Comparison of ENCODE assay signal across 1 cellular context in genomic region chr3:24493951-24494615, GRCh38.
TF ChIP-seq lines count a peak whose summit lies in the region.

No MANE protein-coding gene starts in this region.

TF ChIP-seq in HepG2, 621 proteins besides CTCF, POLR2A, EP300 and RAD21 (continued from another document and continues in another):
- TF ChIP-seq, protein P1, sequence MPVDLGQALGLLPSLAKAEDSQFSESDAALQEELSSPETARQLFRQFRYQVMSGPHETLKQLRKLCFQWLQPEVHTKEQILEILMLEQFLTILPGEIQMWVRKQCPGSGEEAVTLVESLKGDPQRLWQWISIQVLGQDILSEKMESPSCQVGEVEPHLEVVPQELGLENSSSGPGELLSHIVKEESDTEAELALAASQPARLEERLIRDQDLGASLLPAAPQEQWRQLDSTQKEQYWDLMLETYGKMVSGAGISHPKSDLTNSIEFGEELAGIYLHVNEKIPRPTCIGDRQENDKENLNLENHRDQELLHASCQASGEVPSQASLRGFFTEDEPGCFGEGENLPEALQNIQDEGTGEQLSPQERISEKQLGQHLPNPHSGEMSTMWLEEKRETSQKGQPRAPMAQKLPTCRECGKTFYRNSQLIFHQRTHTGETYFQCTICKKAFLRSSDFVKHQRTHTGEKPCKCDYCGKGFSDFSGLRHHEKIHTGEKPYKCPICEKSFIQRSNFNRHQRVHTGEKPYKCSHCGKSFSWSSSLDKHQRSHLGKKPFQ (CRISPR knock-in tag; IDR thresholded peaks at IDR 0.05; ENCODE audit: insufficient replicate concordance), result peak; percentile 45
- TF ChIP-seq ARHGAP35 (CRISPR knock-in tag; IDR thresholded peaks at IDR 0.05; ENCODE audit: borderline replicate concordance) (0 out of 2 replicates have a peak, but pooled peaks have one; percentile 60), FOXC1 (CRISPR knock-in tag; IDR thresholded peaks at IDR 0.05; ENCODE audit: borderline replicate concordance) (peak; percentile 39; the same call in 1 of the 2 replicates), RBM22 (optimal IDR thresholded peaks at IDR 0.05; ENCODE audit: low read length) (peak; percentile 17), SSRP1 (CRISPR knock-in tag; IDR thresholded peaks at IDR 0.05) (no peak), TFDP2 (CRISPR knock-in tag; IDR thresholded peaks at IDR 0.05) (peak; percentile 9; the same call in 1 of the 2 replicates), ZNF205 (CRISPR knock-in tag; IDR thresholded peaks at IDR 0.05) (peak; percentile 68; the same call in 1 of the 2 replicates), ZMYM2 (CRISPR knock-in tag; IDR thresholded peaks at IDR 0.05) (0 out of 2 replicates have a peak, but pooled peaks have one; percentile 12), ZNF343 (CRISPR knock-in tag; IDR thresholded peaks at IDR 0.05) (no peak), GABPB1 (CRISPR knock-in tag; IDR thresholded peaks at IDR 0.05) (peak; percentile 33; the same call in 1 of the 2 replicates), ZNF800 (CRISPR knock-in tag; IDR thresholded peaks at IDR 0.05) (0 out of 2 replicates have a peak, but pooled peaks have one; percentile 65), ZNF766 (CRISPR knock-in tag; IDR thresholded peaks at IDR 0.05; ENCODE audit: borderline replicate concordance) (no peak; the same call in 1 of the 2 replicates), KMT2A (CRISPR knock-in tag; IDR thresholded peaks at IDR 0.05) (peak; percentile 88), ZNF292 (CRISPR knock-in tag; IDR thresholded peaks at IDR 0.05; ENCODE audit: borderline replicate concordance, low read depth) (peak; percentile 82; the same call in 1 of the 2 replicates), ZNF781 (CRISPR knock-in tag; IDR thresholded peaks at IDR 0.05; ENCODE audit: borderline replicate concordance, not compliant biosample characterization) (no peak), HOXD1 (CRISPR knock-in tag; IDR thresholded peaks at IDR 0.05) (peak; percentile 32; the same call in 1 of the 2 replicates), ZNF740 (CRISPR knock-in tag; IDR thresholded peaks at IDR 0.05) (peak; percentile 24; the same call in 1 of the 2 replicates), ZNF414 (CRISPR knock-in tag; IDR thresholded peaks at IDR 0.05) (peak; percentile 64; the same call in 1 of the 2 replicates), SMARCE1 (IDR thresholded peaks at IDR 0.05; ENCODE audit: borderline replicate concordance) (no peak), ZFY (CRISPR knock-in tag; IDR thresholded peaks at IDR 0.05) (no peak), TAF1 (CRISPR knock-in tag; IDR thresholded peaks at IDR 0.05) (peak; percentile 39; the same call in 1 of the 2 replicates), ZNF557 (CRISPR knock-in tag; IDR thresholded peaks at IDR 0.05) (no peak), ZBTB1 (CRISPR knock-in tag; IDR thresholded peaks at IDR 0.05; ENCODE audit: borderline replicate concordance) (no peak), SYNCRIP (IDR thresholded peaks at IDR 0.05; ENCODE audit: insufficient read depth, low read depth, low read length) (no peak), ARNTL (CRISPR knock-in tag; IDR thresholded peaks at IDR 0.05) (no peak), KDM5A (IDR thresholded peaks at IDR 0.05; ENCODE audit: borderline replicate concordance, low read length) (0 out of 2 replicates have a peak, but pooled peaks have one; percentile 5), CREM (IDR thresholded peaks at IDR 0.05) (0 out of 2 replicates have a peak, but pooled peaks have one; percentile 36), CREM (CRISPR knock-in tag; IDR thresholded peaks at IDR 0.05) (no peak), PCBP1 (IDR thresholded peaks at IDR 0.05; ENCODE audit: borderline replicate concordance, low read depth, low read length) (0 out of 2 replicates have a peak, but pooled peaks have one; percentile 40), ESRRA (CRISPR knock-in tag; IDR thresholded peaks at IDR 0.05; ENCODE audit: low read depth) (0 out of 2 replicates have a peak, but pooled peaks have one; percentile 18), HMGXB3 (CRISPR knock-in tag; IDR thresholded peaks at IDR 0.05; ENCODE audit: borderline replicate concordance) (no peak), ZGPAT (CRISPR knock-in tag; IDR thresholded peaks at IDR 0.05) (peak; percentile 21; the same call in 1 of the 2 replicates), ZNF75D (CRISPR knock-in tag; IDR thresholded peaks at IDR 0.05; ENCODE audit: borderline replicate concordance) (no peak)
- TF ChIP-seq, protein P2, sequence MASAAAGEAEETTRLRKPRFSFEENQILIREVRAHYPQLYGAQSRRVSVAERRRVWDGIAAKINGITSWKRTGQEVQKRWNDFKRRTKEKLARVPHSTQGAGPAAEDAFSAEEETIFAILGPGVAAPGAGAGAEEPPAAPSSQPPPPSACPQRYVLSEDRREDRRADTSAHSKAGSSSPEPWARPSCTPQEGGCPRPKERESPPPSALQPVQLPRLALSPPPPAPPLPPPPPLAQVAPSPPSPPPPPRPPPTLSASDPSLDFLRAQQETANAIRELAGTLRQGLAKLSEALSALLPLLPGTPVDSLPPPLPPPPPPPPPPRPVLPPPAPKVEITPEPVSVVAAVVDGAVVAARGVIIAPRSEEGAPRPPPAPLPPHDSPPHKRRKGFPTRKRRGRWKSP (CRISPR knock-in tag; IDR thresholded peaks at IDR 0.05), result peak; percentile 24; the same call in 1 of the 2 replicates
- TF ChIP-seq, protein P3, sequence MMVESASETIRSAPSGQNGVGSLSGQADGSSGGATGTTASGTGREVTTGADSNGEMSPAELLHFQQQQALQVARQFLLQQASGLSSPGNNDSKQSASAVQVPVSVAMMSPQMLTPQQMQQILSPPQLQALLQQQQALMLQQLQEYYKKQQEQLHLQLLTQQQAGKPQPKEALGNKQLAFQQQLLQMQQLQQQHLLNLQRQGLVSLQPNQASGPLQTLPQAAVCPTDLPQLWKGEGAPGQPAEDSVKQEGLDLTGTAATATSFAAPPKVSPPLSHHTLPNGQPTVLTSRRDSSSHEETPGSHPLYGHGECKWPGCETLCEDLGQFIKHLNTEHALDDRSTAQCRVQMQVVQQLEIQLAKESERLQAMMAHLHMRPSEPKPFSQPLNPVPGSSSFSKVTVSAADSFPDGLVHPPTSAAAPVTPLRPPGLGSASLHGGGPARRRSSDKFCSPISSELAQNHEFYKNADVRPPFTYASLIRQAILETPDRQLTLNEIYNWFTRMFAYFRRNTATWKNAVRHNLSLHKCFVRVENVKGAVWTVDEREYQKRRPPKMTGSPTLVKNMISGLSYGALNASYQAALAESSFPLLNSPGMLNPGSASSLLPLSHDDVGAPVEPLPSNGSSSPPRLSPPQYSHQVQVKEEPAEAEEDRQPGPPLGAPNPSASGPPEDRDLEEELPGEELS (CRISPR knock-in tag; IDR thresholded peaks at IDR 0.05), result no peak
- TF ChIP-seq, protein P4, sequence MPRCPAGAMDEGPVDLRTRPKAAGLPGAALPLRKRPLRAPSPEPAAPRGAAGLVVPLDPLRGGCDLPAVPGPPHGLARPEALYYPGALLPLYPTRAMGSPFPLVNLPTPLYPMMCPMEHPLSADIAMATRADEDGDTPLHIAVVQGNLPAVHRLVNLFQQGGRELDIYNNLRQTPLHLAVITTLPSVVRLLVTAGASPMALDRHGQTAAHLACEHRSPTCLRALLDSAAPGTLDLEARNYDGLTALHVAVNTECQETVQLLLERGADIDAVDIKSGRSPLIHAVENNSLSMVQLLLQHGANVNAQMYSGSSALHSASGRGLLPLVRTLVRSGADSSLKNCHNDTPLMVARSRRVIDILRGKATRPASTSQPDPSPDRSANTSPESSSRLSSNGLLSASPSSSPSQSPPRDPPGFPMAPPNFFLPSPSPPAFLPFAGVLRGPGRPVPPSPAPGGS (CRISPR knock-in tag; IDR thresholded peaks at IDR 0.05), result peak; percentile 9; the same call in 1 of the 2 replicates
- TF ChIP-seq, protein P5, sequence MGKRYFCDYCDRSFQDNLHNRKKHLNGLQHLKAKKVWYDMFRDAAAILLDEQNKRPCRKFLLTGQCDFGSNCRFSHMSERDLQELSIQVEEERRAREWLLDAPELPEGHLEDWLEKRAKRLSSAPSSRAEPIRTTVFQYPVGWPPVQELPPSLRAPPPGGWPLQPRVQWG (CRISPR knock-in tag; IDR thresholded peaks at IDR 0.05; ENCODE audit: borderline replicate concordance, low read depth), result no peak
- TF ChIP-seq, protein P6, sequence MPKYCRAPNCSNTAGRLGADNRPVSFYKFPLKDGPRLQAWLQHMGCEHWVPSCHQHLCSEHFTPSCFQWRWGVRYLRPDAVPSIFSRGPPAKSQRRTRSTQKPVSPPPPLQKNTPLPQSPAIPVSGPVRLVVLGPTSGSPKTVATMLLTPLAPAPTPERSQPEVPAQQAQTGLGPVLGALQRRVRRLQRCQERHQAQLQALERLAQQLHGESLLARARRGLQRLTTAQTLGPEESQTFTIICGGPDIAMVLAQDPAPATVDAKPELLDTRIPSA (CRISPR knock-in tag; IDR thresholded peaks at IDR 0.05; ENCODE audit: borderline replicate concordance), result 0 out of 2 replicates have a peak, but pooled peaks have one; percentile 47
